14 cellular contexts compared by ENCODE assay signal in the genomic region with DNA sequence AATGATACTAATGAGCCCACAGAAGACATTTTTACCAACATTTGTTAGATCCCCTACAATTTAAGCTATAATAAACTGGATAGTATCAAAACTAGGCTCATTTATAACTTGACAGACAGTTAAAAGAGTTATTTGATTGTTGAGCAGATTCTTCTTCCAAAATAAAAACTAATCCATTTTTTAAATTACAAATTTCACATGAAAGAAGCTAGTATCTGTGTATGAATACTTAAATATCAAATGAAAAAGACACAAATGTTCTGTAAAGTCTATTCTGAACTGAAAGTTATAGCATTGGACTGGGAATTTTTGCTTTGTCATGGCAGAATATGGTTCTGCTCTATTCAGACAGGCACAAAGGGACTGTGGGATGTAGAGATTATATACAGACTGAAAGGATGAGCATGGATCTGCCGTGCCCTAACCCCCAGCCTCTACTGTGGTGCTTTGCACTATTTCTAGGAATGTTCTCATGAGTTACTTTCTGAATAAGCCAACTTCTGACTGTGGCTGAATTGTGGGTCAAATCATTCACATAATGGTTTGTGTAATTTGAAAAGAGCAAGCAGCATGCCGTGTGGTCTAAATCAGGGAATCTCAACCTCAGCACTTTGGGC.
A peak's percentile ranks its signal among the peaks of the same experiment; 100 is the strongest.
DNase-seq lines count a peak whose midpoint lies in the region; ATAC-seq, FAIRE-seq and TF ChIP-seq lines count a peak whose summit lies in the region.
"Had no signal": no experiment of that assay in that cellular context is flagged by ENCODE, and none has a peak within 500 bp of the region (broad histone marks: within the 10 kb centered on the region; RNA-seq: fewer than 3 reads in every experiment).

No MANE protein-coding gene starts in this region.

- TF ChIP-seq EP300 in stomach (IDR thresholded peaks at IDR 0.05) = no peak

- H3K23ac ChIP-seq in IMR-90 (ENCODE audit: low read depth, low read length) = peak overlapping the region; percentile 66

- H3K4me3 ChIP-seq in IMR-90 (ENCODE audit: insufficient read depth, low read depth, low read length) = no peak overlapping the region
- no peak overlapping the region for H3K4me3 ChIP-seq in body of pancreas
- H3K4me3 ChIP-seq in keratinocyte (ENCODE audit: control insufficient read depth in 2 of 3, extremely low read depth in 1 of 3, insufficient read depth in 2 of 3, low read depth in 1 of 3, low read length in 3 of 3) = no peak overlapping the region
- no peak overlapping the region for H3K4me3 ChIP-seq in stomach
- H3K4me3 ChIP-seq: K562, lung had no signal

- WGBS in IMR-90 (ENCODE audit: extremely low coverage in 2 of 2, insufficient read length in 1 of 2), 2 experiments = no CpG with 5 or more reads among the region's 2 CpGs
- 59 to 62% methylated on average over 2 of the region's 2 CpGs for WGBS in body of pancreas, 2 donors
- 42 to 66% (median 57%) methylated on average over 2 of the region's 2 CpGs for WGBS in stomach, 5 donors

- H3K9me3 ChIP-seq in IMR-90 (ENCODE audit: control insufficient read depth, insufficient read depth, low read length) (no peaks in the 10 kb centered on the region), body of pancreas (no peaks in the 10 kb centered on the region), keratinocyte (ENCODE audit: control insufficient read depth, low read depth, low read length) (no peaks in the 10 kb centered on the region), stomach (peaks cover 0 to 7% (median 2%) of the 10 kb centered on the region in 4 donors)

- POLR2A ChIA-PET in IMR-90 (lab: Charles Lee; ENCODE audit: unreplicated experiment) = no interaction called here

- dilution Hi-C loops in IMR-90 (cut with HindIII; ENCODE audit: low sequenced_read_pairs, unreplicated experiment) (no loop called here), keratinocyte (cut with MboI; ENCODE audit: extremely low pct_ligation_motif_present, low sequenced_read_pairs) (no loop called here)

- H3K36me3 ChIP-seq in IMR-90 (ENCODE audit: control insufficient read depth, insufficient read depth, low read length) = no peaks in the 10 kb centered on the region
- no peaks in the 10 kb centered on the region for H3K36me3 ChIP-seq in body of pancreas (replicated peaks in 1 of 2; ENCODE audit: insufficient read depth in 1 of 2, low read depth in 2 of 2)
- H3K36me3 ChIP-seq in keratinocyte (ENCODE audit: control insufficient read depth in 2 of 2, extremely low read depth in 1 of 2, insufficient read depth in 2 of 2, low read length in 2 of 2) = no peaks in the 10 kb centered on the region
- H3K36me3 ChIP-seq in stomach = no peaks in the 10 kb centered on the region

- H3K9ac ChIP-seq in IMR-90 (ENCODE audit: low read depth, low read length) (peak overlapping the region; percentile 61; the same call in 1 of the 2 replicates), keratinocyte (ENCODE audit: control insufficient read depth, extremely low read depth, insufficient read depth, low read length) (peak overlapping the region; percentile 53)

- no peaks in the 10 kb centered on the region for H3K79me1 ChIP-seq in IMR-90 (ENCODE audit: low read depth in 1 of 2, low read length in 2 of 2)

- peak; percentile 26 for FAIRE-seq in keratinocyte (lab: Jason Lieb, UNC)
- FAIRE-seq: K562 had no signal

- H4K8ac ChIP-seq in IMR-90 (ENCODE audit: low read depth in 2 of 2, low read length in 2 of 2) = peak overlapping the region; percentile 86 to 94

- ATAC-seq in IMR-90 (ENCODE audit: low read depth) (peak; percentile 48), body of pancreas (no peak), GM18861 (IDR thresholded peaks at IDR 0.05; ENCODE audit: unreplicated experiment) (no peak)
- ATAC-seq: activated CD4-positive, alpha-beta T cell treated with anti-CD3 and anti-CD28 coated beads for 36 hours; activated naive CD8-positive, alpha-beta T cell treated with anti-CD3 and anti-CD28 coated beads, Interleukin-2, amount 50 U/mL, for 24 hours; K562 had no signal

- H2BK120ac ChIP-seq in IMR-90 (ENCODE audit: low read depth, low read length) = peak overlapping the region; percentile 94

- peak overlapping the region; percentile 94 for H2BK20ac ChIP-seq in IMR-90 (ENCODE audit: low read depth, low read length)

- DNase-seq in IMR-90 (peak; percentile 51), body of pancreas (no peak), keratinocyte (ENCODE audit: low read depth, low spot score) (no peak), stomach (no peak), mesenteric fat pad (ENCODE audit: low spot score) (no peak), Kasumi-1 (lab: John Stamatoyannopoulos, UW) (no peak)
- DNase-seq: activated CD4-positive, alpha-beta T cell treated with anti-CD3 and anti-CD28 coated beads for 36 hours; activated naive CD8-positive, alpha-beta T cell treated with anti-CD3 and anti-CD28 coated beads, Interleukin-2, amount 50 U/mL, for 24 hours; activated T-cell treated with anti-CD3 and anti-CD28 coated beads, Interleukin-2, amount 50 U/mL, for 1 hour; hippocampal formation; posterior cingulate gyrus had no signal

- no peak overlapping the region for H2AK9ac ChIP-seq in IMR-90 (replicated peaks; ENCODE audit: low read depth, low read length, poor library complexity)

- H4K91ac ChIP-seq in IMR-90 (ENCODE audit: insufficient read depth, low read depth, low read length) = peak overlapping the region; percentile 90

- CTCF ChIA-PET in IMR-90 (lab: Yijun Ruan, JAX) = no interaction called here

- H2BK5ac ChIP-seq in IMR-90 (ENCODE audit: low read depth, low read length, poor library complexity, severe bottlenecking) = peak overlapping the region; percentile 98

- H3K27me3 ChIP-seq in IMR-90 (ENCODE audit: control insufficient read depth, insufficient read depth, low read length) (no peaks in the 10 kb centered on the region), body of pancreas (no peaks in the 10 kb centered on the region), keratinocyte (ENCODE audit: control insufficient read depth, extremely low read depth, insufficient read depth, low read length) (no peaks in the 10 kb centered on the region), stomach (no peaks in the 10 kb centered on the region)

- H3K27ac ChIP-seq in IMR-90 (ENCODE audit: insufficient read depth, low read length) (peak overlapping the region; percentile 100), body of pancreas (peak overlapping the region in 3 of 4 donors; percentile 4 to 72 (median 71)), keratinocyte (ENCODE audit: control insufficient read depth, insufficient read depth, low read length) (peak overlapping the region; percentile 93), stomach (peak overlapping the region in 4 of 5 donors; percentile 16 to 42 (median 38))

- H3K4me2 ChIP-seq in IMR-90 (ENCODE audit: low read depth, low read length) = peak overlapping the region; percentile 71
- H3K4me2 ChIP-seq in keratinocyte (ENCODE audit: control insufficient read depth, extremely low read depth, insufficient read depth, low read depth, low read length) = peak overlapping the region; percentile 94

- peak overlapping the region; percentile 71 for H2AK5ac ChIP-seq in IMR-90 (ENCODE audit: low read depth, low read length)

- H2AFZ ChIP-seq in IMR-90 (replicated peaks; ENCODE audit: low read length, poor library complexity) (peak overlapping the region; percentile 63), keratinocyte (ENCODE audit: control insufficient read depth, low read length) (peak overlapping the region; percentile 82)

- H3K4ac ChIP-seq in IMR-90 (ENCODE audit: low read depth, low read length) = peak overlapping the region; percentile 77

- H4K20me1 ChIP-seq in IMR-90 (ENCODE audit: insufficient read depth, low read length) (no peaks in the 10 kb centered on the region), keratinocyte (ENCODE audit: control insufficient read depth, extremely low read depth, insufficient read depth, low read length) (no peaks in the 10 kb centered on the region)

- H3K79me2 ChIP-seq in keratinocyte (ENCODE audit: control insufficient read depth, insufficient read depth, low read length) = no peaks in the 10 kb centered on the region

- no peak for TF ChIP-seq RAD21 in IMR-90 (IDR thresholded peaks at IDR 0.05; ENCODE audit: low read length)

- intact Hi-C loops in IMR-90 (cut with micrococcal nuclease) = no loop called here
- intact Hi-C loops in body of pancreas (cut with DNase I) = no loop called here
- intact Hi-C loops in stomach (cut with DNase I; ENCODE audit: low total_unique reads) = no loop called here

- H3K4me1 ChIP-seq in IMR-90 (ENCODE audit: control insufficient read depth, insufficient read depth, low read length) = peaks cover 13% of the 10 kb centered on the region
- H3K4me1 ChIP-seq in body of pancreas = peaks cover 29% of the 10 kb centered on the region
- H3K4me1 ChIP-seq in keratinocyte (ENCODE audit: control insufficient read depth, extremely low read depth, insufficient read depth, low read length) = peaks cover 28% of the 10 kb centered on the region
- H3K4me1 ChIP-seq in stomach = peaks cover 0 to 35% (median 10%) of the 10 kb centered on the region in 4 donors

- H3K18ac ChIP-seq in IMR-90 (ENCODE audit: low read depth, low read length) = peak overlapping the region; percentile 100

- TF ChIP-seq CTCF in IMR-90 (conservative IDR thresholded peaks at IDR 0.05; ENCODE audit: low read depth, low read length) (no peak), body of pancreas (IDR thresholded peaks at IDR 0.05) (no peak), keratinocyte (optimal IDR thresholded peaks at IDR 0.05 in 1 of 3, IDR thresholded peaks at IDR 0.05 in 1 of 3, conservative IDR thresholded peaks at IDR 0.05 in 1 of 3; ENCODE audit: extremely low read depth in 1 of 3, insufficient read depth in 2 of 3, low read length in 3 of 3) (no peak), stomach (IDR thresholded peaks at IDR 0.05) (no peak)

- peak overlapping the region; percentile 99 for H4K5ac ChIP-seq in IMR-90 (ENCODE audit: low read depth, low read length)

- in situ Hi-C loops in IMR-90 (cut with MboI; ENCODE audit: low sequenced_read_pairs) = no loop called here

- H3K14ac ChIP-seq in IMR-90 (replicated peaks; ENCODE audit: low read depth, low read length) = peak overlapping the region; percentile 66

- peak overlapping the region; percentile 55 for H3K56ac ChIP-seq in IMR-90 (ENCODE audit: extremely low read depth, insufficient read depth, low read length)

- TF ChIP-seq POLR2A in IMR-90 (IDR thresholded peaks at IDR 0.05; ENCODE audit: low read depth, low read length) = no peak
- no peak for TF ChIP-seq POLR2A in body of pancreas (IDR thresholded peaks at IDR 0.05)
- no peak for TF ChIP-seq POLR2A in stomach (IDR thresholded peaks at IDR 0.05)

- no TSS peak for BruUV-seq in IMR-90 (replicated peaks; lab: Mats Ljungman, UMichigan)

- no peaks in the 10 kb centered on the region for H3K9me1 ChIP-seq in IMR-90 (ENCODE audit: insufficient read depth, low read length)
- H3K9me1 ChIP-seq in keratinocyte (ENCODE audit: control insufficient read depth, extremely low read depth, insufficient read depth, low read length) = no peaks in the 10 kb centered on the region

- H2BK15ac ChIP-seq in IMR-90 (ENCODE audit: low read depth, low read length) = peak overlapping the region; percentile 72; the same call in 2 of the 3 replicates

TF ChIP-seq in IMR-90, 13 proteins besides CTCF, POLR2A, EP300 and RAD21 (continues in another document):
- TF ChIP-seq NFE2L2 (IDR thresholded peaks at IDR 0.05; ENCODE audit: low read depth, low read length) = peak; percentile 60
- no peak for TF ChIP-seq RFX5 (IDR thresholded peaks at IDR 0.05; ENCODE audit: low read depth, low read length)

Comparison
In these comparisons a context has a peak if more than half of its experiments do, and no peak if none do; other contexts are left out.
1. H3K27ac ChIP-seq: peak in every context shown above with its lines; median percentile 100 in IMR-90; 93 in keratinocyte; 71 in body of pancreas; 38 in stomach.